ENCODE assay signal across 19 cellular contexts in genomic region chr12:117727301-117727700, GRCh38.
"Had no signal": no experiment of that assay in that cellular context is flagged by ENCODE, and none has a peak within 500 bp of the region (broad histone marks: within the 10 kb centered on the region; RNA-seq: fewer than 3 reads in every experiment).

No MANE protein-coding gene starts in this region.

- H2AFZ ChIP-seq: hepatocyte had no signal

- H3K9me3 Mint-ChIP-seq: dendritic cell treated with granulocyte-macrophage colony-stimulating factor and Interleukin-4, amounts not matched to agents 40 ng/mL and 50 ng/mL, for 4 days; effector memory CD8-positive, alpha-beta T cell; immature natural killer cell had no signal

- ATAC-seq: effector memory CD8-positive, alpha-beta T cell; foreskin keratinocyte; gastroesophageal sphincter; heart left ventricle; left cardiac atrium; left lung; left ventricle myocardium superior; lower lobe of right lung; mucosa of descending colon had no signal

- H3K9me3 ChIP-seq: esophagus muscularis mucosa, gastroesophageal sphincter, heart left ventricle, lower lobe of right lung, mucosa of descending colon had no signal

- H3K36me3 ChIP-seq: esophagus muscularis mucosa, gastroesophageal sphincter, heart left ventricle, left lung, lower lobe of right lung had no signal

- DNase-seq: effector CD8-positive, alpha-beta T cell; effector memory CD8-positive, alpha-beta T cell; foreskin keratinocyte; heart left ventricle; hypothalamus; immature natural killer cell; left cardiac atrium; left lung; left ventricle myocardium superior; lower lobe of right lung; mesenchymal stem cell; mucosa of descending colon; naive B cell had no signal

- H3K4me1 Mint-ChIP-seq: immature natural killer cell, mesothelial cell of epicardium, naive B cell had no signal

- H3K27ac Mint-ChIP-seq: dendritic cell treated with granulocyte-macrophage colony-stimulating factor and Interleukin-4, amounts not matched to agents 40 ng/mL and 50 ng/mL, for 4 days; effector memory CD8-positive, alpha-beta T cell; immature natural killer cell; mesothelial cell of epicardium; naive B cell had no signal

- H3K4me1 ChIP-seq: esophagus muscularis mucosa, foreskin keratinocyte, gastroesophageal sphincter, heart left ventricle, left lung, lower lobe of right lung had no signal

- H3K4me3 Mint-ChIP-seq: dendritic cell treated with granulocyte-macrophage colony-stimulating factor and Interleukin-4, amounts not matched to agents 40 ng/mL and 50 ng/mL, for 4 days; effector memory CD8-positive, alpha-beta T cell; immature natural killer cell; mesothelial cell of epicardium; naive B cell had no signal

- H3K36me3 Mint-ChIP-seq: immature natural killer cell, mesothelial cell of epicardium, naive B cell had no signal

- H3K27me3 ChIP-seq: esophagus muscularis mucosa, foreskin keratinocyte, hepatocyte had no signal

- H3K4me2 ChIP-seq: hepatocyte had no signal

- H3K27me3 Mint-ChIP-seq: effector memory CD8-positive, alpha-beta T cell had no signal

- H3K27ac ChIP-seq: coronary artery, esophagus muscularis mucosa, foreskin keratinocyte, gastroesophageal sphincter, heart left ventricle, hepatocyte, left lung, lower lobe of right lung had no signal

- H3K4me3 ChIP-seq: coronary artery, esophagus muscularis mucosa, gastroesophageal sphincter, heart left ventricle, hepatocyte, left lung, lower lobe of right lung, mucosa of descending colon had no signal
